1 cellular context compared by ENCODE assay signal in genomic region chr3:195189821-195190220, GRCh38.
TF ChIP-seq lines count a peak whose summit lies in the region.

No MANE protein-coding gene starts in this region.

TF ChIP-seq in GM23338, 12 proteins besides CTCF, POLR2A, EP300 and RAD21 (continued from another document):
- TF ChIP-seq ZNF462 (CRISPR knock-in tag; IDR thresholded peaks at IDR 0.05) (no peak), POLR2AphosphoS5 (IDR thresholded peaks at IDR 0.05; ENCODE audit: low read depth) (no peak), EZH2 (IDR thresholded peaks at IDR 0.05; ENCODE audit: low read depth, unreplicated experiment) (no peak), ETS1 (IDR thresholded peaks at IDR 0.05) (no peak), ZNF114 (CRISPR knock-in tag; IDR thresholded peaks at IDR 0.05) (no peak), CREB1 (CRISPR knock-in tag; IDR thresholded peaks at IDR 0.05; ENCODE audit: low read depth) (no peak), NANOG (IDR thresholded peaks at IDR 0.05; ENCODE audit: borderline replicate concordance) (no peak), REST (IDR thresholded peaks at IDR 0.05; ENCODE audit: unreplicated experiment) (no peak), STAT1 (IDR thresholded peaks at IDR 0.05; ENCODE audit: unreplicated experiment) (no peak), ZNF331 (CRISPR knock-in tag; IDR thresholded peaks at IDR 0.05; ENCODE audit: low read depth) (no peak)
